8 cellular contexts compared by ENCODE assay signal in the genomic region with DNA sequence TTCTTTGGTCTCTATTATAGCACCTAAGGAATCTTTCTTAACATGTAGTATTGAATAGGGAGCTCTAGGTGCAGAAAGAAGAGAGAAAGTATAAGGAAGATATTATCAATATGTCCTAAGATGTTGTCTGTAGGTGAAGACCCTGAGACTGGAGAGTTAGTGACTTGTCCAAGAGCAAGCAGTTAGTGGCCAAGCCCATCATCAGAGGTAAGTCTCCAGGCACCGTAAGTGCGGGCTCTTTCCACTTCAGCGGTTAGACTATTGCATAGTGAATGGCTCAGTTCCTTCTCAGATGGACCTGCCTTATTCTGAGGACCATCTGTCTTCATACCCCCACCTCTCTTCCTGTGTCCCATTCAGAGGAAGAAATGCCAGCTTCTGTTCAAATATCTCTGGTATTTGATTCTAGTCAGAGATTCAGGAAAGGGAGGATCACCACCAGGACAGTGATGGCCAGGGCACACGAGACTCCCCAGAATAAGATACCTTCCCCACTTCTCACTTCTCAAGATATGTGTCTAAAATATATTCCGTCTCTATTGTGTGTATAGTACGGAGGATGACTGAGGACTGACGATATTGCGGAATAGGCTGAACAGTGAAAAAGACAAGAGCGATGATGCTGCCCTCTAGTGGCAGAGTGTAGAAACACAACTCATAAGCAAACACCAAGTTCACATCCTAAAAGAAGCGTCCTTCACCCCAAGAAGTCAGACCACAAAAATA. TPM values are rescaled to one million over a fixed set of nuclear protein-coding genes. Genes with fewer than 3 reads are reported as not detected.
A peak's percentile ranks its signal among the peaks of the same experiment; 100 is the strongest.
DNase-seq lines count a peak whose midpoint lies in the region; ATAC-seq and TF ChIP-seq lines count a peak whose summit lies in the region.

No MANE protein-coding gene starts in this region.

- H3K27me3 Mint-ChIP-seq in activated CD8-positive, alpha-beta T cell treated with anti-CD3 and anti-CD28 coated beads, Interleukin-2, amount 10 ng/mL, durations not matched to agents 7 days and 5 days (ENCODE audit: low read depth): peaks cover 10% of the 10 kb centered on the region
- H3K27me3 Mint-ChIP-seq in endodermal cell (ENCODE audit: insufficient read depth): no peaks in the 10 kb centered on the region
- H3K27me3 Mint-ChIP-seq in stimulated activated naive B cell treated with anti-CD40 and anti-IgM and Interleukin-4, amounts not matched to agents 10 μg/mL and 1 μg/mL and 100 μg/mL, for 72 hours: no peaks in the 10 kb centered on the region

- H3K36me3 Mint-ChIP-seq in activated CD8-positive, alpha-beta T cell treated with anti-CD3 and anti-CD28 coated beads, Interleukin-2, amount 10 ng/mL, durations not matched to agents 7 days and 5 days (ENCODE audit: low read depth): no peaks in the 10 kb centered on the region
- no peaks in the 10 kb centered on the region for H3K36me3 Mint-ChIP-seq in endodermal cell (ENCODE audit: low read depth)
- no peaks in the 10 kb centered on the region for H3K36me3 Mint-ChIP-seq in stimulated activated naive B cell treated with anti-CD40 and anti-IgM and Interleukin-4, amounts not matched to agents 10 μg/mL and 1 μg/mL and 100 μg/mL, for 72 hours

- no peaks in the 10 kb centered on the region for H3K27me3 ChIP-seq in endodermal cell (ENCODE audit: control insufficient read depth, insufficient read depth, low read length, poor library complexity, severe bottlenecking)

- no peak overlapping the region for H3K9ac ChIP-seq in endodermal cell (ENCODE audit: extremely low read depth, low read length, poor library complexity, severe bottlenecking)

- 50 to 90% methylated on average over 2 to 8 of the region's 10 CpGs for WGBS in endodermal cell (ENCODE audit: insufficient coverage in 1 of 2, insufficient read length in 1 of 2), 2 experiments

- peaks cover 17% of the 10 kb centered on the region for H3K9me3 ChIP-seq in endodermal cell (ENCODE audit: control insufficient read depth, low read length)

- CTCF ChIA-PET in activated CD8-positive, alpha-beta T cell treated with anti-CD3 and anti-CD28 coated beads, Interleukin-2, amount 10 ng/mL, durations not matched to agents 7 days and 5 days (lab: Charles Lee): interaction anchor here (0.7 to 5.1 kb wide), 22 partner anchors 10 to 772 kb away, joined by 3 to 47 read pairs (median 4); partner anchors contain the start of genes CMSS1 and LNP1

- no peaks in the 10 kb centered on the region for H3K36me3 ChIP-seq in endodermal cell (ENCODE audit: control insufficient read depth, insufficient read depth, low read length)

- DNase-seq in COLO668 (lab: John Stamatoyannopoulos, UW; ENCODE audit: unreplicated experiment): peak; percentile 44
- peak; percentile 70 for DNase-seq in HK-2 (ENCODE audit: unreplicated experiment)
- DNase-seq in NCI-H748 (lab: John Stamatoyannopoulos, UW; ENCODE audit: unreplicated experiment): peak; percentile 50
- DNase-seq in activated CD8-positive, alpha-beta T cell treated with anti-CD3 and anti-CD28 coated beads, Interleukin-2, amount 10 ng/mL, durations not matched to agents 7 days and 5 days: peak; percentile 78
- peak; percentile 81 for DNase-seq in endodermal cell
- peak; percentile 56 for DNase-seq in middle frontal gyrus (ENCODE audit: extremely low spot score, low spot score)
- DNase-seq in stimulated activated naive B cell treated with anti-CD40 and anti-IgM and Interleukin-4, amounts not matched to agents 10 μg/mL and 1 μg/mL and 100 μg/mL, for 72 hours: peak; percentile 26

- H3K4me1 Mint-ChIP-seq in activated CD8-positive, alpha-beta T cell treated with anti-CD3 and anti-CD28 coated beads, Interleukin-2, amount 10 ng/mL, durations not matched to agents 7 days and 5 days (ENCODE audit: low read depth): peaks cover 2% of the 10 kb centered on the region
- H3K4me1 Mint-ChIP-seq in endodermal cell: peaks cover 5% of the 10 kb centered on the region
- peaks cover 5% of the 10 kb centered on the region in 2 donors for H3K4me1 Mint-ChIP-seq in stimulated activated naive B cell treated with anti-CD40 and anti-IgM and Interleukin-4, amounts not matched to agents 10 μg/mL and 1 μg/mL and 100 μg/mL, for 72 hours

- ATAC-seq in GM19397 (IDR thresholded peaks at IDR 0.05; ENCODE audit: unreplicated experiment): peak; percentile 83
- ATAC-seq in activated CD8-positive, alpha-beta T cell treated with anti-CD3 and anti-CD28 coated beads, Interleukin-2, amount 10 ng/mL, durations not matched to agents 7 days and 5 days: peak; percentile 78
- ATAC-seq in stimulated activated naive B cell treated with anti-CD40 and anti-IgM and Interleukin-4, amounts not matched to agents 10 μg/mL and 1 μg/mL and 100 μg/mL, for 72 hours (replicated peaks): peak; percentile 73 to 76

- no peak overlapping the region for H3K4me3 ChIP-seq in endodermal cell (ENCODE audit: low read length)

- H3K9me3 Mint-ChIP-seq in activated CD8-positive, alpha-beta T cell treated with anti-CD3 and anti-CD28 coated beads, Interleukin-2, amount 10 ng/mL, durations not matched to agents 7 days and 5 days (ENCODE audit: insufficient read depth): no peaks in the 10 kb centered on the region
- peaks cover 20% of the 10 kb centered on the region for H3K9me3 Mint-ChIP-seq in endodermal cell
- peaks cover 0 to 1% of the 10 kb centered on the region in 2 donors for H3K9me3 Mint-ChIP-seq in stimulated activated naive B cell treated with anti-CD40 and anti-IgM and Interleukin-4, amounts not matched to agents 10 μg/mL and 1 μg/mL and 100 μg/mL, for 72 hours

- peak overlapping the region; percentile 21 for H3K4me3 Mint-ChIP-seq in activated CD8-positive, alpha-beta T cell treated with anti-CD3 and anti-CD28 coated beads, Interleukin-2, amount 10 ng/mL, durations not matched to agents 7 days and 5 days
- no peak overlapping the region for H3K4me3 Mint-ChIP-seq in endodermal cell
- H3K4me3 Mint-ChIP-seq in stimulated activated naive B cell treated with anti-CD40 and anti-IgM and Interleukin-4, amounts not matched to agents 10 μg/mL and 1 μg/mL and 100 μg/mL, for 72 hours: peak overlapping the region; percentile 18 to 51

- H3K27ac ChIP-seq in endodermal cell (ENCODE audit: low read depth, low read length): no peak overlapping the region

- H3K4me1 ChIP-seq in endodermal cell (ENCODE audit: control insufficient read depth, insufficient read depth, low read length): no peaks in the 10 kb centered on the region

- POLR2A ChIA-PET in activated CD8-positive, alpha-beta T cell treated with anti-CD3 and anti-CD28 coated beads, Interleukin-2, amount 10 ng/mL, durations not matched to agents 7 days and 5 days (lab: Charles Lee): interaction anchor here (1.3 kb wide), 1 partner anchor 190 kb away, joined by 3 read pairs; the partner anchor contains the start of genes LNP1 and TOMM70

- no peak overlapping the region for H3K27ac Mint-ChIP-seq in activated CD8-positive, alpha-beta T cell treated with anti-CD3 and anti-CD28 coated beads, Interleukin-2, amount 10 ng/mL, durations not matched to agents 7 days and 5 days
- H3K27ac Mint-ChIP-seq in endodermal cell: no peak overlapping the region
- H3K27ac Mint-ChIP-seq in stimulated activated naive B cell treated with anti-CD40 and anti-IgM and Interleukin-4, amounts not matched to agents 10 μg/mL and 1 μg/mL and 100 μg/mL, for 72 hours: no peak overlapping the region

- peak; percentile 94 for TF ChIP-seq CTCF in endodermal cell (conservative IDR thresholded peaks at IDR 0.05)

RNA-seq across cellular contexts. Expression of gene ADGRG7, which starts 19.1 kb away (rescaled TPM):
- total RNA-seq in activated CD8-positive, alpha-beta T cell treated with anti-CD3 and anti-CD28 coated beads, Interleukin-2, amount 10 ng/mL, durations not matched to agents 7 days and 5 days: 10 to 100 TPM; 26.5 to 27.0 TPM
- total RNA-seq in endodermal cell: 1 to 10 TPM in 1 of 2 donors, under 1 TPM in 1; 0.70 to 2.1 TPM
- polyA plus RNA-seq in endodermal cell (2013, experiment 1 of 2): 1.1 TPM
- 0.83 TPM for polyA plus RNA-seq in endodermal cell (2013, experiment 2 of 2)

Comparison
In these comparisons a context has a peak if more than half of its experiments do, and no peak if none do; other contexts are left out.
1. DNase-seq: peak in every context shown above with its lines; median percentile 81 in endodermal cell; 78 in activated CD8-positive, alpha-beta T cell treated with anti-CD3 and anti-CD28 coated beads, Interleukin-2, amount 10 ng/mL, durations not matched to agents 7 days and 5 days; 70 in HK-2; 56 in middle frontal gyrus; 50 in NCI-H748; 44 in COLO668; 26 in stimulated activated naive B cell treated with anti-CD40 and anti-IgM and Interleukin-4, amounts not matched to agents 10 μg/mL and 1 μg/mL and 100 μg/mL, for 72 hours.
2. RNA of gene ADGRG7, which starts 19.1 kb away (total RNA-seq): 26.5 to 27.0 TPM in activated CD8-positive, alpha-beta T cell treated with anti-CD3 and anti-CD28 coated beads, Interleukin-2, amount 10 ng/mL, durations not matched to agents 7 days and 5 days; 0.70 to 2.1 TPM in endodermal cell; every median in the first group is over 4 times any median in the second.
3. Peak in every context shown above with its lines, with median percentiles within 50 percentile points of each other: ATAC-seq.